Comparison of ENCODE assay signal across 8 cellular contexts in the genomic region with DNA sequence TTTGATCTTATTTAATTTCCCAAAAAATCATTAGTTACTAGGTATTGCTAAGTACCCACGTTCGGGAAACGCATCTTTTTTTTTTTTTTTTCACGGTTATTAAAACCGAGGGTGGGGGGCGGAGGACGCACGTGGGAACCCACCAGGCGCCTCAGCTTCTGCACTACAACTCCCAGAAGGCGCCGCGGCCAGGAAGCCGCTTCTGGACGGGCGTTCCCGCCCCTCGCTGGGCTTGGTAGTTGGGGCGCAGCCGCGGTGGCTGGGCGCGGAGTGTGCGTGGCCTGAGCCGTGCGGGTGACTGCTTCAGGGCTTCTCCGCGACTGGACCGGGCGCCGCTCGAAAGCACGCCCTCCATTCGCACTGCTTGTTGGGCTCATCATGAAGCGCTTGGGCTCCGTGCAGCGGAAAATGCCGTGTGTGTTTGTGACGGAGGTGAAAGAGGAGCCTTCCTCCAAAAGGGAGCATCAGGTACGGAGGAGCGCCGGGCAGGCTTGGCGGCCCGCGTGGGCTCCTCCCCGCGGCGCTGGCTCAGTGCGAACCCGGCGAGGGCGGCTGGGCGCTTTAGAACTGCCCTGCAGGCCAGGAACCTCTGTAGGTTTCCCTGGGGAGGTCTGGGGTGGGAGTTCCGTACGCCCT. TPM values are rescaled to one million over a fixed set of nuclear protein-coding genes. Genes with fewer than 3 reads are reported as not detected.
DNase-seq lines count a peak whose midpoint lies in the region; ATAC-seq and TF ChIP-seq lines count a peak whose summit lies in the region.

No MANE protein-coding gene starts in this region.

- peaks cover 6% of the 10 kb centered on the region for H3K36me3 Mint-ChIP-seq in glutamatergic neuron (ENCODE audit: unreplicated experiment)

- H3K4me1 ChIP-seq in osteoblast (ENCODE audit: insufficient read depth, low read length) (peaks cover 17% of the 10 kb centered on the region), thoracic aorta (ENCODE audit: control insufficient read depth in 1 of 2, low read depth in 2 of 2) (peaks cover 18 to 53% of the 10 kb centered on the region in 2 donors)

- ATAC-seq in HG02571 (IDR thresholded peaks at IDR 0.05; ENCODE audit: unreplicated experiment) = peak; percentile 100
- peak; percentile 71 for ATAC-seq in thoracic aorta (ENCODE audit: insufficient number of reproducible peaks, low FRiP score, low read depth)

- peak overlapping the region; percentile 84 for H3K27ac Mint-ChIP-seq in glutamatergic neuron (ENCODE audit: unreplicated experiment)

- peaks cover 49% of the 10 kb centered on the region for H3K79me2 ChIP-seq in osteoblast (ENCODE audit: insufficient read depth, low read length)

- DNase-seq in GM06990 (ENCODE audit: extremely low read depth, insufficient read length) (peak; percentile 89), NB4 (ENCODE audit: low read depth) (peak; percentile 95), SK-N-DZ (ENCODE audit: low spot score) (peak; percentile 89), glutamatergic neuron (peak; percentile 95), osteoblast (ENCODE audit: insufficient read length, low spot score, missing footprints) (peak; percentile 94), thoracic aorta (ENCODE audit: low spot score) (peak; percentile 78)
- DNase-seq in activated naive CD4-positive, alpha-beta T cell treated with anti-CD3 and anti-CD28 coated beads, Interleukin-2, amount 50 U/mL, for 16 hours = peak; percentile 92

- no peaks in the 10 kb centered on the region for H3K27me3 Mint-ChIP-seq in glutamatergic neuron (ENCODE audit: unreplicated experiment)

- H3K9me3 ChIP-seq in osteoblast (ENCODE audit: low read depth, low read length) = no peaks in the 10 kb centered on the region
- H3K9me3 ChIP-seq in thoracic aorta = no peaks in the 10 kb centered on the region

- TF ChIP-seq POLR2A in NB4 (IDR thresholded peaks at IDR 0.05; ENCODE audit: extremely low read depth, insufficient read length) = peak; percentile 98

- peaks cover 2% of the 10 kb centered on the region for H3K4me1 Mint-ChIP-seq in glutamatergic neuron (ENCODE audit: low read depth, unreplicated experiment)

- H2AFZ ChIP-seq in osteoblast (ENCODE audit: low read length) = peak overlapping the region; percentile 95

- H3K9me3 Mint-ChIP-seq in glutamatergic neuron (ENCODE audit: unreplicated experiment) = no peaks in the 10 kb centered on the region

- H3K27me3 ChIP-seq in GM06990 (replicated peaks; ENCODE audit: control insufficient read depth, insufficient read depth, low read length) = no peaks in the 10 kb centered on the region
- no peaks in the 10 kb centered on the region for H3K27me3 ChIP-seq in osteoblast (ENCODE audit: insufficient read depth, low read length)
- H3K27me3 ChIP-seq in thoracic aorta (replicated peaks; ENCODE audit: insufficient read depth) = no peaks in the 10 kb centered on the region

- no peak for TF ChIP-seq CTCF in GM06990 (IDR thresholded peaks at IDR 0.05; ENCODE audit: insufficient read depth, low read length, poor library complexity, severe bottlenecking)
- TF ChIP-seq CTCF in NB4 (IDR thresholded peaks at IDR 0.05; ENCODE audit: low read depth, low read length) = no peak
- TF ChIP-seq CTCF in glutamatergic neuron (IDR thresholded peaks at IDR 0.05; ENCODE audit: partially characterized antibody, unreplicated experiment) = no peak
- TF ChIP-seq CTCF in osteoblast (IDR thresholded peaks at IDR 0.05; ENCODE audit: extremely low read depth, low read depth, low read length) = no peak
- TF ChIP-seq CTCF in thoracic aorta (IDR thresholded peaks at IDR 0.05) = no peak

- H3K36me3 ChIP-seq in GM06990 (ENCODE audit: control insufficient read depth, insufficient read depth, low read length) (no peaks in the 10 kb centered on the region), osteoblast (ENCODE audit: insufficient read depth, low read length) (no peaks in the 10 kb centered on the region), thoracic aorta (no peaks in the 10 kb centered on the region)

- H3K4me2 ChIP-seq in osteoblast (ENCODE audit: insufficient read depth, low read length) = peak overlapping the region; percentile 92

- H3K4me3 ChIP-seq in GM06990 (replicated peaks; ENCODE audit: low read depth, low read length) (peak overlapping the region; percentile 91), NB4 (ENCODE audit: low read depth, low read length) (peak overlapping the region; percentile 95), osteoblast (ENCODE audit: insufficient read depth, low read length) (peak overlapping the region; percentile 93), thoracic aorta (peak overlapping the region; percentile 98)

- H4K20me1 ChIP-seq in osteoblast (ENCODE audit: insufficient read depth, low read length) = peaks cover 15% of the 10 kb centered on the region

- H3K27ac ChIP-seq in osteoblast (ENCODE audit: low read depth, low read length) (peak overlapping the region; percentile 78), thoracic aorta (peak overlapping the region; percentile 68 to 75)

- H3K4me3 Mint-ChIP-seq in glutamatergic neuron (ENCODE audit: unreplicated experiment) = peak overlapping the region; percentile 94

RNA-seq across cellular contexts. Expression of gene C12orf50, which starts 6.2 kb away (rescaled TPM):
- polyA plus RNA-seq in SK-N-DZ (2014; cell fraction: cytosol; rRNA removed) = 0.09 TPM in 1 of 2 replicates, not detected in the other
- not detected in 2 replicates for polyA plus RNA-seq in SK-N-DZ (2014; cell fraction: nucleus; rRNA removed)
- total RNA-seq in glutamatergic neuron (ENCODE audit: unreplicated experiment) (0.25 TPM), osteoblast (under 0.01 TPM in 1 of 2 replicates, not detected in the other), thoracic aorta (not detected)

Comparison
In these comparisons a context has a peak if more than half of its experiments do, and no peak if none do; other contexts are left out.
1. Peak in every context shown above with its lines: DNase-seq, ATAC-seq, H3K4me3 ChIP-seq and H3K27ac ChIP-seq.